Comparison of ENCODE assay signal across 8 cellular contexts in genomic region chr5:151082274-151082902, GRCh38. TPM values are rescaled to one million over a fixed set of nuclear protein-coding genes. Genes with fewer than 3 reads are reported as not detected.
DNase-seq lines count a peak whose midpoint lies in the region; ATAC-seq and TF ChIP-seq lines count a peak whose summit lies in the region.

No MANE protein-coding gene starts in this region.

- TF ChIP-seq POLR2A in GM19099 (IDR thresholded peaks at IDR 0.05; ENCODE audit: extremely low read depth, insufficient read length, low read depth) (peak; percentile 36), tibial nerve (IDR thresholded peaks at IDR 0.05) (no peak)

- POLR2A ChIA-PET in BJ (lab: Charles Lee) (interaction anchor here (1.4 kb wide), 1 partner anchor 11 kb away, joined by 6 read pairs; no protein-coding TSS in a partner anchor), activated B cell treated with CpG ODN at 0.5 μM for 24 hours (lab: Charles Lee) (interaction anchor here (0.5 to 11.0 kb wide), 19 partner anchors 9 to 1081 kb away, joined by 3 to 242 read pairs (median 5); partner anchors contain the start of genes ANXA6 and CCDC69)

- no peak for TF ChIP-seq EP300 in tibial nerve (IDR thresholded peaks at IDR 0.05)

- DNase-seq in BJ (ENCODE audit: low read depth) (no peak), activated B cell treated with CpG ODN at 0.5 μM for 24 hours (no peak), immature natural killer cell (no peak), tibial nerve (ENCODE audit: low spot score in 2 of 2) (no peak)

- H3K9me3 Mint-ChIP-seq in activated B cell treated with CpG ODN at 0.5 μM for 24 hours (no peaks in the 10 kb centered on the region), immature natural killer cell (no peaks in the 10 kb centered on the region)

- CTCF ChIA-PET in BJ (lab: Yijun Ruan, JAX) (interaction anchor here (1.0 to 3.4 kb wide), 10 partner anchors 8 to 83 kb away, joined by 3 to 14 read pairs (median 4); no protein-coding TSS in a partner anchor), activated B cell treated with CpG ODN at 0.5 μM for 24 hours (lab: Charles Lee) (interaction anchor here (0.9 to 4.8 kb wide), 5 partner anchors 20 to 43 kb away, joined by 3 to 30 read pairs (median 4); no protein-coding TSS in a partner anchor)

- H3K27me3 Mint-ChIP-seq in activated B cell treated with CpG ODN at 0.5 μM for 24 hours (no peaks in the 10 kb centered on the region), immature natural killer cell (ENCODE audit: low read depth in 3 of 3) (peaks cover 2 to 28% (median 6%) of the 10 kb centered on the region in 3 donors)

- no peaks in the 10 kb centered on the region for H3K9me3 ChIP-seq in tibial nerve

- H3K36me3 Mint-ChIP-seq in activated B cell treated with CpG ODN at 0.5 μM for 24 hours (ENCODE audit: low read depth), result peaks cover 36% of the 10 kb centered on the region
- H3K36me3 Mint-ChIP-seq in immature natural killer cell, result peaks cover 0 to 11% (median 4%) of the 10 kb centered on the region in 3 donors

- H3K27ac ChIP-seq in tibial nerve, result peak overlapping the region; percentile 96 to 99 (median 98)

- peaks cover 0 to 77% (median 56%) of the 10 kb centered on the region in 4 donors for H3K4me1 ChIP-seq in tibial nerve

- no peaks in the 10 kb centered on the region for H3K27me3 ChIP-seq in BJ (ENCODE audit: control insufficient read depth, insufficient read depth, low read length)
- H3K27me3 ChIP-seq in tibial nerve, result no peaks in the 10 kb centered on the region

- peak overlapping the region; percentile 90 for H3K27ac Mint-ChIP-seq in activated B cell treated with CpG ODN at 0.5 μM for 24 hours
- peak overlapping the region; percentile 55 to 98 (median 90) for H3K27ac Mint-ChIP-seq in immature natural killer cell

- TF ChIP-seq CTCF in BJ (IDR thresholded peaks at IDR 0.05; ENCODE audit: insufficient read depth, low read depth, low read length) (peak; percentile 33), activated B cell treated with CpG ODN at 0.5 μM for 24 hours (IDR thresholded peaks at IDR 0.05) (no peak), tibial nerve (IDR thresholded peaks at IDR 0.05) (peak in 4 of 5 experiments; percentile 19 to 37 (median 26))

- 54 to 55% methylated on average over 7 of the region's 7 CpGs for WGBS in tibial nerve, 2 donors

- H3K4me3 ChIP-seq in BJ (ENCODE audit: low read depth, low read length), result no peak overlapping the region
- H3K4me3 ChIP-seq in tibial nerve, result peak overlapping the region in 3 of 4 donors; percentile 78 to 96 (median 94)

- H3K36me3 ChIP-seq in BJ (ENCODE audit: control insufficient read depth, insufficient read depth, low read length), result peaks cover 6% of the 10 kb centered on the region
- H3K36me3 ChIP-seq in tibial nerve, result peaks cover 0 to 11% (median 0%) of the 10 kb centered on the region in 3 donors

- ATAC-seq in activated B cell treated with CpG ODN at 0.5 μM for 24 hours (ENCODE audit: low read depth) (no peak), HG02884 (IDR thresholded peaks at IDR 0.05; ENCODE audit: unreplicated experiment) (no peak), GM21528 (IDR thresholded peaks at IDR 0.05; ENCODE audit: low FRiP score, unreplicated experiment) (no peak), HG03159 (IDR thresholded peaks at IDR 0.05; ENCODE audit: unreplicated experiment) (no peak)

- intact Hi-C loops in activated B cell treated with CpG ODN at 0.5 μM for 24 hours (cut with micrococcal nuclease), result loop anchor here (5.0 to 10.0 kb wide), 2 partner anchors 170 to 692 kb away; partner anchors contain the start of genes G3BP1 and GM2A

- H3K4me1 Mint-ChIP-seq in activated B cell treated with CpG ODN at 0.5 μM for 24 hours (peaks cover 88% of the 10 kb centered on the region), immature natural killer cell (peaks cover 61 to 71% of the 10 kb centered on the region in 2 donors)

- H3K4me3 Mint-ChIP-seq in activated B cell treated with CpG ODN at 0.5 μM for 24 hours, result peak overlapping the region; percentile 93
- H3K4me3 Mint-ChIP-seq in immature natural killer cell, result peak overlapping the region; percentile 48 to 91 (median 89)

RNA-seq across cellular contexts. Expression of gene TNIP1, which starts 1.6 kb away (rescaled TPM):
- polyA plus RNA-seq in BJ (2011; rRNA removed), result 54.5 and 80.8 TPM in 2 replicates
- 60.9 and 76.3 TPM in 2 replicates for polyA minus RNA-seq in BJ (2011; rRNA and poly(A)+ RNA removed)
- 506 and 512 TPM in 2 replicates for total RNA-seq in activated B cell treated with CpG ODN at 0.5 μM for 24 hours
- 10 to 100 TPM; 21.8 to 62.4 (median 40.2) TPM for polyA plus RNA-seq in immature natural killer cell
- 100 to 1,000 TPM in 1 of 4 donors, 10 to 100 TPM in 3; 91.2 to 108 (median 94.3) TPM for total RNA-seq in tibial nerve
